In the genomic region with DNA sequence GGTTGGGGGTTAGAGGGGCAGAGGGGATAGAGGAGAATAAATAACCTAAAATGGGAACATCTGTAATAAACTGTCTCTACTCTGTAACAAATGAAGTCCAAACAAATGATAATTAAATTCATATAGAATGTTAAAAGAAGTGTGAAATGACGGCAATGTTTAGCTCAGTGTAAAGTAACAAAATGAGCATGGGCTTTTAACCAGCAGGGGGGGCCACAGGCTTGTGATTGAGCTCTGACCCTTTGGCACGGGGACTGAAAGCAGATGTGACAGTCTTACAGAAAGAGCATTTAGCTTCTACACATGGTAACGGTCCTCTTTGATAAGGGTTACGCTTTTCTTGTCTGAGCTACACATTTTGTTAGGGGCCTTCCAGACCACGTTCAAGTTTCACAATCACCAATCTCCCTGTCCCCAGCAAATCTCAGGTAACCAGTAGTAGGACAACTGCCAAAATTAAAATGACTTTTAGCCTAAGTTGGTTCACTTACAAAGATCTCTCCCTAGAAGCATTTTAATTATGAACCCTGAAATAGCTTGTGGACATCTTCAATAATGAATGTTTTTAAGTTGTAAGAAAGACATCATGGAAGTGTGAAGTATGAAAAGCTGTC, we compare ENCODE assay signal across 8 cellular contexts.
A peak's percentile ranks its signal among the peaks of the same experiment; 100 is the strongest.
DNase-seq lines count a peak whose midpoint lies in the region; ATAC-seq and TF ChIP-seq lines count a peak whose summit lies in the region.

No MANE protein-coding gene starts in this region.

- 18 to 19% methylated on average over 4 to 5 of the region's 5 CpGs for WGBS in endodermal cell (ENCODE audit: insufficient coverage in 1 of 2, insufficient read length in 1 of 2), 2 experiments
- WGBS in testis, 2 donors: 31 to 32% methylated on average over 5 of the region's 5 CpGs

- no peak overlapping the region for H3K9ac ChIP-seq in endodermal cell (ENCODE audit: extremely low read depth, low read length, poor library complexity, severe bottlenecking)

- H3K4me3 ChIP-seq in endodermal cell (ENCODE audit: low read length) (no peak overlapping the region), mucosa of descending colon (no peak overlapping the region), testis (no peak overlapping the region)

- no peaks in the 10 kb centered on the region for H3K27me3 ChIP-seq in endodermal cell (ENCODE audit: control insufficient read depth, insufficient read depth, low read length, poor library complexity, severe bottlenecking)
- H3K27me3 ChIP-seq in testis: no peaks in the 10 kb centered on the region

- H3K36me3 ChIP-seq in endodermal cell (ENCODE audit: control insufficient read depth, insufficient read depth, low read length) (no peaks in the 10 kb centered on the region), mucosa of descending colon (ENCODE audit: low read depth) (no peaks in the 10 kb centered on the region), testis (ENCODE audit: low read depth, missing control alignments) (no peaks in the 10 kb centered on the region)

- H3K9me3 ChIP-seq in endodermal cell (ENCODE audit: control insufficient read depth, low read length) (no peaks in the 10 kb centered on the region), mucosa of descending colon (no peaks in the 10 kb centered on the region), testis (no peaks in the 10 kb centered on the region)

- CTCF ChIA-PET in activated B cell treated with CpG ODN at 0.5 μM for 24 hours (lab: Charles Lee): interaction anchor here (1.1 to 1.8 kb wide), 5 partner anchors 765 to 1685 kb away, joined by 3 to 16 read pairs (median 3); no protein-coding TSS in a partner anchor

- H3K27ac ChIP-seq in endodermal cell (ENCODE audit: low read depth, low read length) (no peak overlapping the region), testis (no peak overlapping the region)

- intact Hi-C loops in activated B cell treated with CpG ODN at 0.5 μM for 24 hours (cut with micrococcal nuclease): loop anchor here (1.0 to 5.0 kb wide), 2 partner anchors 850 to 1069 kb away; no protein-coding TSS in a partner anchor
- intact Hi-C loops in mucosa of descending colon (cut with DNase I, micrococcal nuclease): no loop called here
- intact Hi-C loops in testis (cut with DNase I; ENCODE audit: low total_unique reads): no loop called here

- H3K27ac Mint-ChIP-seq in activated B cell treated with CpG ODN at 0.5 μM for 24 hours: no peak overlapping the region
- no peak overlapping the region for H3K27ac Mint-ChIP-seq in endodermal cell

- POLR2A ChIA-PET in activated B cell treated with CpG ODN at 0.5 μM for 24 hours (lab: Charles Lee): no interaction called here

- no peaks in the 10 kb centered on the region for H3K9me3 Mint-ChIP-seq in activated B cell treated with CpG ODN at 0.5 μM for 24 hours
- no peaks in the 10 kb centered on the region for H3K9me3 Mint-ChIP-seq in endodermal cell

- TF ChIP-seq POLR2A in testis (IDR thresholded peaks at IDR 0.05): no peak

- H3K4me3 Mint-ChIP-seq in activated B cell treated with CpG ODN at 0.5 μM for 24 hours (no peak overlapping the region), endodermal cell (no peak overlapping the region)

- H3K27me3 Mint-ChIP-seq in activated B cell treated with CpG ODN at 0.5 μM for 24 hours (no peaks in the 10 kb centered on the region), endodermal cell (ENCODE audit: insufficient read depth) (no peaks in the 10 kb centered on the region)

- ATAC-seq in GM18511 (IDR thresholded peaks at IDR 0.05; ENCODE audit: unreplicated experiment) (peak; percentile 88), HG03045 (IDR thresholded peaks at IDR 0.05; ENCODE audit: unreplicated experiment) (peak; percentile 81), activated B cell treated with CpG ODN at 0.5 μM for 24 hours (ENCODE audit: low read depth) (no peak), mucosa of descending colon (peak; percentile 53)

- H3K4me1 ChIP-seq in endodermal cell (ENCODE audit: control insufficient read depth, insufficient read depth, low read length) (peaks cover 4% of the 10 kb centered on the region), mucosa of descending colon (ENCODE audit: low read depth) (no peaks in the 10 kb centered on the region), testis (no peaks in the 10 kb centered on the region)

- TF ChIP-seq CTCF in AG09319 (IDR thresholded peaks at IDR 0.05; ENCODE audit: low read depth, low read length): peak; percentile 35
- TF ChIP-seq CTCF in activated B cell treated with CpG ODN at 0.5 μM for 24 hours (IDR thresholded peaks at IDR 0.05): no peak
- TF ChIP-seq CTCF in endodermal cell (conservative IDR thresholded peaks at IDR 0.05): peak; percentile 96
- peak; percentile 10 for TF ChIP-seq CTCF in mucosa of descending colon (IDR thresholded peaks at IDR 0.05)
- TF ChIP-seq CTCF in testis (IDR thresholded peaks at IDR 0.05): peak; percentile 21 to 64 (median 42)

- H3K36me3 Mint-ChIP-seq in activated B cell treated with CpG ODN at 0.5 μM for 24 hours (ENCODE audit: low read depth): no peaks in the 10 kb centered on the region
- no peaks in the 10 kb centered on the region for H3K36me3 Mint-ChIP-seq in endodermal cell (ENCODE audit: low read depth)

- no peak for DNase-seq in AG09319 (ENCODE audit: extremely low read depth, low read depth)
- DNase-seq in NCI-H2171 treated with DMSO at 0.1 percent for 48 hours (lab: John Stamatoyannopoulos, UW): peak; percentile 95
- DNase-seq in activated B cell treated with CpG ODN at 0.5 μM for 24 hours: peak; percentile 14
- DNase-seq in endodermal cell: peak; percentile 93
- peak in 2 of 3 donors; percentile 29 to 66 for DNase-seq in mucosa of descending colon
- peak; percentile 81 for DNase-seq in testis

- H3K4me1 Mint-ChIP-seq in activated B cell treated with CpG ODN at 0.5 μM for 24 hours (no peaks in the 10 kb centered on the region), endodermal cell (peaks cover 20% of the 10 kb centered on the region)
